Comparison of ENCODE assay signal across 2 cellular contexts in genomic region chr16:18293337-18293956, GRCh38. TPM values are rescaled to one million over a fixed set of nuclear protein-coding genes. Genes with fewer than 3 reads are reported as not detected.
"Had no signal": no experiment of that assay in that cellular context is flagged by ENCODE, and none has a peak within 500 bp of the region (broad histone marks: within the 10 kb centered on the region; RNA-seq: fewer than 3 reads in every experiment).

No MANE protein-coding gene starts in this region.

RNA-seq across cellular contexts. Expression of gene NPIPA8, which starts 43.1 kb away (rescaled TPM):
- total RNA-seq: thoracic aorta, vagina had no signal
